In genomic region chr2:207926133-207927076, GRCh38 we compare ENCODE assay signal across 10 cellular contexts.
A peak's percentile ranks its signal among the peaks of the same experiment; 100 is the strongest.
DNase-seq lines count a peak whose midpoint lies in the region; ATAC-seq and TF ChIP-seq lines count a peak whose summit lies in the region.
"Had no signal": no experiment of that assay in that cellular context is flagged by ENCODE, and none has a peak within 500 bp of the region (broad histone marks: within the 10 kb centered on the region; RNA-seq: fewer than 3 reads in every experiment).

No MANE protein-coding gene starts in this region.

- no peaks in the 10 kb centered on the region for H3K9me3 ChIP-seq in sigmoid colon
- H3K9me3 ChIP-seq: testis had no signal

- no peak for ATAC-seq in HG03175 (IDR thresholded peaks at IDR 0.05; ENCODE audit: unreplicated experiment)

- peaks cover 3 to 39% (median 19%) of the 10 kb centered on the region in 3 donors for H3K36me3 Mint-ChIP-seq in immature natural killer cell

- 70 to 77% methylated on average over 15 of the region's 15 CpGs for WGBS in sigmoid colon, 2 donors

- no peaks in the 10 kb centered on the region for H3K9me3 Mint-ChIP-seq in immature natural killer cell
- H3K9me3 Mint-ChIP-seq: memory B cell had no signal

- H3K27me3 ChIP-seq in sigmoid colon = no peaks in the 10 kb centered on the region
- H3K27me3 ChIP-seq: testis had no signal

- peaks cover 10 to 17% of the 10 kb centered on the region in 2 donors for H3K4me1 Mint-ChIP-seq in immature natural killer cell
- H3K4me1 Mint-ChIP-seq: memory B cell had no signal

- TF ChIP-seq POLR2A in sigmoid colon (IDR thresholded peaks at IDR 0.05) = no peak

- peak overlapping the region in 3 of 6 donors; percentile 7 to 29 (median 19) for H3K27ac Mint-ChIP-seq in immature natural killer cell
- H3K27ac Mint-ChIP-seq: memory B cell had no signal

- H3K4me3 Mint-ChIP-seq in immature natural killer cell = peak overlapping the region in 1 of 5 donors; percentile 10
- H3K4me3 Mint-ChIP-seq: memory B cell had no signal

- no peaks in the 10 kb centered on the region for H3K36me3 ChIP-seq in sigmoid colon

- peak; percentile 2 to 91 (median 61) for TF ChIP-seq EP300 in sigmoid colon (IDR thresholded peaks at IDR 0.05)

- TF ChIP-seq CTCF in sigmoid colon (IDR thresholded peaks at IDR 0.05) = peak in 1 of 4 experiments; percentile 24

- no peaks in the 10 kb centered on the region for H3K27me3 Mint-ChIP-seq in immature natural killer cell (ENCODE audit: low read depth in 3 of 3)
- H3K27me3 Mint-ChIP-seq: memory B cell had no signal

- DNase-seq in GM03348 (ENCODE audit: low spot score) (peak; percentile 67), amniotic epithelial cell (ENCODE audit: low read depth) (peak; percentile 55), hepatic stellate cell (ENCODE audit: low spot score) (peak; percentile 85), sigmoid colon (peak; percentile 90), NCI-H1092 treated with DMSO at 0.1 percent for 48 hours (lab: John Stamatoyannopoulos, UW) (no peak), immature natural killer cell (no peak), NCI-H2196 treated with DMSO at 0.1 percent for 48 hours (lab: John Stamatoyannopoulos, UW; ENCODE audit: unreplicated experiment) (no peak)
- DNase-seq: testis had no signal

- intact Hi-C loops in sigmoid colon (cut with DNase I) = loop anchor here (1.0 kb wide), 1 partner anchor 100 kb away; no protein-coding TSS in a partner anchor

- peak overlapping the region; percentile 65 to 85 (median 77) for H3K27ac ChIP-seq in sigmoid colon
- H3K27ac ChIP-seq: testis had no signal

- peaks cover 0 to 58% (median 49%) of the 10 kb centered on the region in 4 donors for H3K4me1 ChIP-seq in sigmoid colon
- H3K4me1 ChIP-seq: testis had no signal

- H3K4me3 ChIP-seq in sigmoid colon = peak overlapping the region in 2 of 4 donors; percentile 3 to 15
- H3K4me3 ChIP-seq: testis had no signal

Comparison
In these comparisons a context has a peak if more than half of its experiments do, and no peak if none do; other contexts are left out.
1. DNase-seq: peak in GM03348 (single experiment), amniotic epithelial cell (single experiment), hepatic stellate cell (single experiment) and sigmoid colon (single experiment); none in NCI-H1092 treated with DMSO at 0.1 percent for 48 hours (single experiment), immature natural killer cell (0 of 3) and NCI-H2196 treated with DMSO at 0.1 percent for 48 hours (single experiment).